Comparison of ENCODE assay signal across 1 cellular context in the genomic region with DNA sequence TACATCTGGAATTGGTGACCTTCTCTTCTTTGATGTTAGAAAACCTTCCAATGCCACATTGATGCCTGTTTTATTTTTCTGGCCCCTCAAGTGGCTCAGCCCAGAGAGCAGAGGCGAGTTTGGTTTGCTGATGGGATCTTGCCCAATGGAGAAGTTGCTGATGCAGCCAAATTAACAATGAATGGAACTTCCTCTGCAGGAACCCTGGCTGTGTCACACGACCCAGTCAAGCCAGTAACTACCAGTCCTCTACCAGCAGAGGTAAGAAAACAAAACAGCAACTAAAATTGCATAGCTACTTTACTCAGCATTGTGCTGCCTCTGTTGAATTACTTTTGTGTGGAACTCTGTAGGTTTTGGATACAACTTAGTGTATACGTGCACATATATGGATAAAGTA.
A peak's percentile ranks its signal among the peaks of the same experiment; 100 is the strongest.
TF ChIP-seq lines count a peak whose summit lies in the region.

No MANE protein-coding gene starts in this region.

TF ChIP-seq in K562, 482 proteins besides CTCF, POLR2A, EP300 and RAD21 (continued from another document):
- TF ChIP-seq, protein P1, sequence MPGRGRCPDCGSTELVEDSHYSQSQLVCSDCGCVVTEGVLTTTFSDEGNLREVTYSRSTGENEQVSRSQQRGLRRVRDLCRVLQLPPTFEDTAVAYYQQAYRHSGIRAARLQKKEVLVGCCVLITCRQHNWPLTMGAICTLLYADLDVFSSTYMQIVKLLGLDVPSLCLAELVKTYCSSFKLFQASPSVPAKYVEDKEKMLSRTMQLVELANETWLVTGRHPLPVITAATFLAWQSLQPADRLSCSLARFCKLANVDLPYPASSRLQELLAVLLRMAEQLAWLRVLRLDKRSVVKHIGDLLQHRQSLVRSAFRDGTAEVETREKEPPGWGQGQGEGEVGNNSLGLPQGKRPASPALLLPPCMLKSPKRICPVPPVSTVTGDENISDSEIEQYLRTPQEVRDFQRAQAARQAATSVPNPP (IDR thresholded peaks at IDR 0.05; ENCODE audit: borderline replicate concordance, insufficient read depth, insufficient read length), result no peak
- TF ChIP-seq C11orf30 (IDR thresholded peaks at IDR 0.05; ENCODE audit: low read depth), result peak; percentile 83
- no peak for TF ChIP-seq XRCC4 (IDR thresholded peaks at IDR 0.05; ENCODE audit: extremely low read depth, insufficient read depth, insufficient read length)
- TF ChIP-seq MAFK (IDR thresholded peaks at IDR 0.05; ENCODE audit: low read length), result peak; percentile 77
- TF ChIP-seq, protein P2, sequence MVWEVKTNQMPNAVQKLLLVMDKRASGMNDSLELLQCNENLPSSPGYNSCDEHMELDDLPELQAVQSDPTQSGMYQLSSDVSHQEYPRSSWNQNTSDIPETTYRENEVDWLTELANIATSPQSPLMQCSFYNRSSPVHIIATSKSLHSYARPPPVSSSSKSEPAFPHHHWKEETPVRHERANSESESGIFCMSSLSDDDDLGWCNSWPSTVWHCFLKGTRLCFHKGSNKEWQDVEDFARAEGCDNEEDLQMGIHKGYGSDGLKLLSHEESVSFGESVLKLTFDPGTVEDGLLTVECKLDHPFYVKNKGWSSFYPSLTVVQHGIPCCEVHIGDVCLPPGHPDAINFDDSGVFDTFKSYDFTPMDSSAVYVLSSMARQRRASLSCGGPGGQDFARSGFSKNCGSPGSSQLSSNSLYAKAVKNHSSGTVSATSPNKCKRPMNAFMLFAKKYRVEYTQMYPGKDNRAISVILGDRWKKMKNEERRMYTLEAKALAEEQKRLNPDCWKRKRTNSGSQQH (CRISPR knock-in tag; IDR thresholded peaks at IDR 0.05), result no peak
